In the genomic region with DNA sequence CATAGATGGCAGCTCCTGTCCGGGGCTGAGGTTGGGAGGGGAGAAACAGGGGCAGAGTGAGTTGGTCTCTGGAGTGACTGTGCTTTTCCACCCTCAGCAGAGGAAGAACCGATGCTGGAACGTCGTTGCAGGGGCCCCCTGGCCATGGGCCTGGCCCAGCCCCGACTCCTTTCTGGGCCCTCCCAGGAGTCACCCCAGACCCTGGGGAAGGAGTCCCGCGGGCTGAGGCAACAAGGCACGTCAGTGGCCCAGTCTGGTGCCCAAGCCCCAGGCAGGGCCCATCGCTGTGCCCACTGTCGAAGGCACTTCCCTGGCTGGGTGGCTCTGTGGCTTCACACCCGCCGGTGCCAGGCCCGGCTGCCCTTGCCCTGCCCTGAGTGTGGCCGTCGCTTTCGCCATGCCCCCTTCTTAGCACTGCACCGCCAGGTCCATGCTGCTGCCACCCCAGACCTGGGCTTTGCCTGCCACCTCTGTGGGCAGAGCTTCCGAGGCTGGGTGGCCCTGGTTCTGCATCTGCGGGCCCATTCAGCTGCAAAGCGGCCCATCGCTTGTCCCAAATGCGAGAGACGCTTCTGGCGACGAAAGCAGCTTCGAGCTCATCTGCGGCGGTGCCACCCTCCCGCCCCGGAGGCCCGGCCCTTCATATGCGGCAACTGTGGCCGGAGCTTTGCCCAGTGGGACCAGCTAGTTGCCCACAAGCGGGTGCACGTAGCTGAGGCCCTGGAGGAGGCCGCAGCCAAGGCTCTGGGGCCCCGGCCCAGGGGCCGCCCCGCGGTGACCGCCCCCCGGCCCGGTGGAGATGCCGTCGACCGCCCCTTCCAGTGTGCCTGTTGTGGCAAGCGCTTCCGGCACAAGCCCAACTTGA, we compare ENCODE assay signal across 10 cellular contexts. TPM values are rescaled to one million over a fixed set of nuclear protein-coding genes. Genes with fewer than 3 reads are reported as not detected.
A peak's percentile ranks its signal among the peaks of the same experiment; 100 is the strongest.
DNase-seq lines count a peak whose midpoint lies in the region; ATAC-seq, FAIRE-seq and TF ChIP-seq lines count a peak whose summit lies in the region.
"Had no signal": no experiment of that assay in that cellular context is flagged by ENCODE, and none has a peak within 500 bp of the region (broad histone marks: within the 10 kb centered on the region; RNA-seq: fewer than 3 reads in every experiment).

No MANE protein-coding gene starts in this region.

- no peak overlapping the region for H3K18ac ChIP-seq in H9 (ENCODE audit: insufficient read length, low read depth, low read length)

- no peaks in the 10 kb centered on the region for H3K9me3 ChIP-seq in H9 (ENCODE audit: control insufficient read depth, low read depth, low read length)
- no peaks in the 10 kb centered on the region for H3K9me3 ChIP-seq in astrocyte (ENCODE audit: insufficient read depth, low read depth, low read length)
- H3K9me3 ChIP-seq in osteoblast (ENCODE audit: low read depth, low read length), result no peaks in the 10 kb centered on the region

- H2AK5ac ChIP-seq in H9 (ENCODE audit: insufficient read length, low read length), result no peak overlapping the region

- H3K27me3 Mint-ChIP-seq in H9 (ENCODE audit: low read depth) (no peaks in the 10 kb centered on the region; the same call in 1 of the 2 replicates), astrocyte (ENCODE audit: low read depth, unreplicated experiment) (no peaks in the 10 kb centered on the region)

- H3K4me3 Mint-ChIP-seq in H9 (no peak overlapping the region), astrocyte (ENCODE audit: unreplicated experiment) (peak overlapping the region; percentile 97)

- no peak overlapping the region for H4K91ac ChIP-seq in H9 (ENCODE audit: insufficient read length, low read depth, low read length)

- no peak overlapping the region for H3K9ac ChIP-seq in H9 (ENCODE audit: extremely low read depth, insufficient read length, low read length)
- peak overlapping the region; percentile 87 for H3K9ac ChIP-seq in astrocyte (ENCODE audit: low read length)

- no peak overlapping the region for H2AFZ ChIP-seq in H9 (ENCODE audit: low read length)
- no peak overlapping the region for H2AFZ ChIP-seq in astrocyte (ENCODE audit: low read depth, low read length)
- no peak overlapping the region for H2AFZ ChIP-seq in osteoblast (ENCODE audit: low read length)

- no peaks in the 10 kb centered on the region for H4K20me1 ChIP-seq in H9 (ENCODE audit: control insufficient read depth, insufficient read depth, insufficient read length)
- H4K20me1 ChIP-seq in astrocyte (ENCODE audit: insufficient read depth, low read length), result peaks cover 18% of the 10 kb centered on the region
- peaks cover 27% of the 10 kb centered on the region for H4K20me1 ChIP-seq in osteoblast (ENCODE audit: insufficient read depth, low read length)

- no peak overlapping the region for H2BK20ac ChIP-seq in H9 (ENCODE audit: low read depth, low read length, poor library complexity, severe bottlenecking)

- H3K79me2 ChIP-seq in H9 (ENCODE audit: insufficient read depth, low read length), result peaks cover 12% of the 10 kb centered on the region; the same call in 1 of the 2 replicates
- H3K79me2 ChIP-seq in astrocyte (ENCODE audit: insufficient read depth, low read length), result peaks cover 42% of the 10 kb centered on the region
- peaks cover 51% of the 10 kb centered on the region for H3K79me2 ChIP-seq in osteoblast (ENCODE audit: insufficient read depth, low read length)

- no peaks in the 10 kb centered on the region for H3K9me3 Mint-ChIP-seq in H9
- no peaks in the 10 kb centered on the region for H3K9me3 Mint-ChIP-seq in astrocyte (ENCODE audit: unreplicated experiment)

- peaks cover 30 to 54% (median 43%) of the 10 kb centered on the region in 3 experiments; a peak in 6 of 7 replicates for H3K36me3 Mint-ChIP-seq in H9 (ENCODE audit: insufficient read depth in 1 of 3, low read depth in 3 of 3)
- peaks cover 9% of the 10 kb centered on the region for H3K36me3 Mint-ChIP-seq in astrocyte (ENCODE audit: low read depth, unreplicated experiment)

- ATAC-seq in GM18867 (IDR thresholded peaks at IDR 0.05; ENCODE audit: unreplicated experiment), result no peak
- ATAC-seq in activated CD4-positive, CD25-positive, alpha-beta regulatory T cell treated with anti-CD3 and anti-CD28 coated beads, Interleukin-2, amount 50 U/mL, for 24 hours, result no peak

- peaks cover 6% of the 10 kb centered on the region for H3K36me3 ChIP-seq in astrocyte (ENCODE audit: insufficient read depth, low read length)
- peaks cover 28% of the 10 kb centered on the region for H3K36me3 ChIP-seq in osteoblast (ENCODE audit: insufficient read depth, low read length)

- no peak overlapping the region for H4K8ac ChIP-seq in H9 (replicated peaks; ENCODE audit: insufficient read length, low read depth, low read length)

- H3K4me2 ChIP-seq in H9 (ENCODE audit: insufficient read depth, insufficient read length, low read length), result no peak overlapping the region
- H3K4me2 ChIP-seq in astrocyte (ENCODE audit: low read length), result peak overlapping the region; percentile 83
- peak overlapping the region; percentile 100 for H3K4me2 ChIP-seq in osteoblast (ENCODE audit: insufficient read depth, low read length)

- no peak overlapping the region for H2BK12ac ChIP-seq in H9 (ENCODE audit: insufficient read length, low read depth, low read length)

- no peak overlapping the region for H2BK15ac ChIP-seq in H9 (ENCODE audit: low read depth, low read length)

- DNase-seq in H9, result peak; percentile 28
- DNase-seq in astrocyte (ENCODE audit: low read depth), result no peak
- no peak for DNase-seq in osteoblast (ENCODE audit: insufficient read length, low spot score, missing footprints)
- DNase-seq in NCI-H345 treated with DMSO at 0.1 percent for 48 hours (lab: John Stamatoyannopoulos, UW; ENCODE audit: unreplicated experiment), result no peak
- DNase-seq: DMS153 had no signal

- peak overlapping the region in 2 of 3 experiments; percentile 80 to 83; a peak in 2 of 7 replicates for H3K27ac Mint-ChIP-seq in H9
- peak overlapping the region; percentile 98 for H3K27ac Mint-ChIP-seq in astrocyte (ENCODE audit: unreplicated experiment)

- H3K14ac ChIP-seq in H9 (ENCODE audit: insufficient read depth, low read length), result no peak overlapping the region

- H3K56ac ChIP-seq in H9 (ENCODE audit: insufficient read length, low read depth, low read length), result no peak overlapping the region

- no peak overlapping the region for H3T11ph ChIP-seq in H9 (ENCODE audit: low read length)

- no peak overlapping the region for H4K5ac ChIP-seq in H9 (ENCODE audit: insufficient read length, low read depth, low read length)

- no peak overlapping the region for H2BK120ac ChIP-seq in H9 (ENCODE audit: low read depth, low read length, poor library complexity, severe bottlenecking)

- peaks cover 45 to 57% of the 10 kb centered on the region in 2 experiments for H3K4me1 Mint-ChIP-seq in H9
- H3K4me1 Mint-ChIP-seq in astrocyte (ENCODE audit: low read depth, unreplicated experiment), result peaks cover 18% of the 10 kb centered on the region

- TF ChIP-seq CTCF in H9 (conservative IDR thresholded peaks at IDR 0.05), result no peak
- no peak for TF ChIP-seq CTCF in astrocyte (IDR thresholded peaks at IDR 0.05; ENCODE audit: insufficient read depth, low read depth, low read length)
- no peak for TF ChIP-seq CTCF in osteoblast (IDR thresholded peaks at IDR 0.05; ENCODE audit: extremely low read depth, low read depth, low read length)

- no peak overlapping the region for H2BK5ac ChIP-seq in H9 (ENCODE audit: insufficient read length, low read length)

- H3K23me2 ChIP-seq in H9 (ENCODE audit: insufficient read length, low read depth, low read length, poor library complexity, severe bottlenecking), result peaks cover 16% of the 10 kb centered on the region

- H3K4me1 ChIP-seq in H9 (ENCODE audit: insufficient read depth, low read length), result peaks cover 3% of the 10 kb centered on the region; the same call in 1 of the 2 replicates
- peaks cover 29% of the 10 kb centered on the region for H3K4me1 ChIP-seq in astrocyte (ENCODE audit: insufficient read depth, low read length)
- H3K4me1 ChIP-seq in osteoblast (ENCODE audit: insufficient read depth, low read length), result peaks cover 24% of the 10 kb centered on the region

- H3K4me3 ChIP-seq in astrocyte (ENCODE audit: insufficient read depth, low read depth, low read length) (no peak overlapping the region), osteoblast (ENCODE audit: insufficient read depth, low read length) (peak overlapping the region; percentile 10)

- no peak overlapping the region for H3K23ac ChIP-seq in H9 (ENCODE audit: insufficient read length, low read depth, low read length)

- no peaks in the 10 kb centered on the region for H3K27me3 ChIP-seq in H9 (ENCODE audit: insufficient read depth, low read length)
- no peaks in the 10 kb centered on the region for H3K27me3 ChIP-seq in astrocyte (ENCODE audit: insufficient read depth, low read length)
- H3K27me3 ChIP-seq in osteoblast (ENCODE audit: insufficient read depth, low read length), result no peaks in the 10 kb centered on the region

- no CpG with 5 or more reads among the region's 48 CpGs for WGBS in H9 (ENCODE audit: extremely low coverage, insufficient read length, low lambda C conversion rate)

- peaks cover 7% of the 10 kb centered on the region for H3K79me1 ChIP-seq in H9 (ENCODE audit: insufficient read depth, low read depth, low read length, poor library complexity, severe bottlenecking)

- no peak overlapping the region for H3K4ac ChIP-seq in H9 (ENCODE audit: low read depth, low read length)

- no peak for FAIRE-seq in astrocyte (lab: Jason Lieb, UNC)

- H3K27ac ChIP-seq in H9 (ENCODE audit: insufficient read length, low read depth, low read length) (no peak overlapping the region), astrocyte (ENCODE audit: low read depth, low read length) (peak overlapping the region; percentile 68), osteoblast (ENCODE audit: low read depth, low read length) (peak overlapping the region; percentile 86)

RNA-seq across cellular contexts. Expression of a gene that starts 2.7 kb away (rescaled TPM):
- total RNA-seq in H9 (2021) (105 and 106 TPM in 2 replicates), astrocyte (80.1 and 95.3 TPM in 2 replicates), osteoblast (53.6 and 57.5 TPM in 2 replicates)

RNA-seq across cellular contexts. Expression of a gene that starts 7.8 kb away (rescaled TPM):
- total RNA-seq in H9 (2021) (9.7 and 10.5 TPM in 2 replicates), astrocyte (6.4 and 6.5 TPM in 2 replicates), osteoblast (5.0 and 6.2 TPM in 2 replicates)

RNA-seq across cellular contexts. Expression of a gene that starts 29.9 kb away (rescaled TPM):
- total RNA-seq in H9 (2021), result 59.9 and 60.9 TPM in 2 replicates
- 19.4 and 21.7 TPM in 2 replicates for total RNA-seq in astrocyte
- 18.3 and 26.1 TPM in 2 replicates for total RNA-seq in osteoblast
- total RNA-seq: activated CD8-positive, alpha-beta memory T cell treated with anti-CD3 and anti-CD28 coated beads for 36 hours; pulmonary artery endothelial cell; SK-MEL-5 had no signal

RNA-seq across cellular contexts. Expression of a gene that starts 48.0 kb away (rescaled TPM):
- 1.2 and 2.2 TPM in 2 replicates for total RNA-seq in H9 (2021)
- total RNA-seq in astrocyte, result 0.25 TPM in 1 of 2 replicates, not detected in the other
- 1.8 and 3.8 TPM in 2 replicates for total RNA-seq in osteoblast
- total RNA-seq: SK-MEL-5 had no signal

RNA-seq across cellular contexts. Expression of a gene that starts 48.2 kb away (rescaled TPM):
- total RNA-seq in H9 (2021) (24.4 and 27.4 TPM in 2 replicates), astrocyte (0.24 and 0.45 TPM in 2 replicates), osteoblast (1.8 and 4.0 TPM in 2 replicates)
- total RNA-seq: SK-MEL-5 had no signal
